29 cellular contexts compared by ENCODE assay signal in the genomic region with DNA sequence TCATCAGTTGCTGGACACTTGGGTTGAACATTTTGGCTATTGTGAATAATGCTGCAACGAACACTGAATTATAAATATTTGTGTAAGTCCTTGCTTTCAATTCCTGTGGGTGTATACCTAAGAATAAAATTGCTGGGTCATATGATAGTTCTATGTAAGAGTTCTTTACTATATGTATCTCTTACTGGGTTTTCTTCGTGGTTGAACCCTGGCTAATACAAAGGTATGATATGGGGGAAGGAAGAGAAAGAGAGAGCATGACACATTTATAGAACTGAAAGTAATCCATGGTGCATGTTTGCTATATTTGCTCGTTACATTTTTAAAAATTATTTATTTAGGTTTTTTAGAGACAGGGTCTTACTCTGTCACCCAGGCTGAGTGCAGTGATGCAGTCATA.
"Had no signal": no experiment of that assay in that cellular context is flagged by ENCODE, and none has a peak within 500 bp of the region (broad histone marks: within the 10 kb centered on the region; RNA-seq: fewer than 3 reads in every experiment).

No MANE protein-coding gene starts in this region.

- H3K4me3 Mint-ChIP-seq: T-cell had no signal

- H3K4me1 Mint-ChIP-seq: T-cell had no signal

- H3K36me3 Mint-ChIP-seq: T-cell had no signal

- H3K4me2 ChIP-seq: KMS-11, PC-9 had no signal

- H3K4me1 ChIP-seq: SJCRH30 had no signal

- H3K9ac ChIP-seq: KMS-11 had no signal

- DNase-seq: Karpas-422, NCI-H1092, NCI-H1105, NCI-H1417 treated with DMSO at 0.1 percent for 48 hours, NCI-H1436 treated with DMSO at 0.1 percent for 48 hours, NCI-H1694 treated with DMSO at 0.1 percent for 48 hours, NCI-H187 treated with DMSO at 0.1 percent for 48 hours, NCI-H2029, NCI-H2081, NCI-H2171, NCI-H226, NCI-H446 treated with DMSO at 0.1 percent for 48 hours, NCI-H510A, NCI-H524, NCI-H526, NCI-H69, NCI-H748 treated with DMSO at 0.1 percent for 48 hours, NCI-H82, PC-9, SHP77, SIG-M5, SJCRH30, T-cell had no signal

- H3K27ac ChIP-seq: KMS-11, PC-9, RWPE1, SJCRH30, SK-N-MC had no signal

- H3K36me3 ChIP-seq: SJCRH30 had no signal

- H3K9me3 ChIP-seq: SJCRH30 had no signal

- H3K4me3 ChIP-seq: PC-9, SJCRH30, SK-N-MC had no signal

- H2AFZ ChIP-seq: PC-9 had no signal

- ATAC-seq: Panc1, Right ventricle myocardium inferior, SK-N-SH treated with all-trans-retinoic acid at 6 μM for 48 hours, T-cell had no signal

- H3K27me3 ChIP-seq: SJCRH30 had no signal

- H3K27ac Mint-ChIP-seq: T-cell had no signal
